21 cellular contexts compared by ENCODE assay signal in the genomic region with DNA sequence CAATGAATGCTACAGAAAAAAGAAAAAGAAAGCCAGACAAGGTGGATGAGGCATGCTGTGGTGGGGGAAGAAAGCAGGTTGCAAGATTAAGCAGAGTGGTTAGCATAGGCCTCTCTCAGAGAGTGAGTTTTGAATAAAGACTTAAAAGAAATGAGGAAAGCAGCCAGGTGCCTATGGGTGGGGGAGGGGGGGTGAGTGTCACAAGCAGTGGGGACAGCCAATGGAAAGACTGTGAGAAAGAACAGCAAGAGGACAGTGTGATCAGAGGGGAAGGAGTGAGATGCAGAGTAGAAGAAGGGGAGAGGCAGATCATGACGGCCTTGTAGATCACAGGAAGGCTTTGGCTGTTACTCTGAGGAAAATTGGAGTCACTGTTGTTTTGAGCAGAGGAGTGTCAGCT.
"Had no signal": no experiment of that assay in that cellular context is flagged by ENCODE, and none has a peak within 500 bp of the region (broad histone marks: within the 10 kb centered on the region; RNA-seq: fewer than 3 reads in every experiment).

No MANE protein-coding gene starts in this region.

- H3K36me3 Mint-ChIP-seq: IgD-negative memory B cell had no signal

- H3K9me3 ChIP-seq: SK-N-SH had no signal

- H3K4me3 ChIP-seq: K562 had no signal

- H3K27ac ChIP-seq: HL-60, KMS-11 had no signal

- H3K9ac ChIP-seq: KMS-11, SK-N-SH had no signal

- H3K4me1 Mint-ChIP-seq: IgD-negative memory B cell had no signal

- H3K27me3 Mint-ChIP-seq: IgD-negative memory B cell had no signal

- DNase-seq: Kasumi-1, MM.1S, NCI-H1092 treated with DMSO at 0.1 percent for 48 hours, NCI-H1436, NCI-H187, NCI-H2029, NCI-H2081 treated with DMSO at 0.1 percent for 48 hours, NCI-H2171, NCI-H226, NCI-H446, NCI-H510A, NCI-H524 treated with DMSO at 0.1 percent for 48 hours, NCI-H69, NCI-H774, RPMI8226, SHP77, SK-N-SH had no signal

- H3K27ac Mint-ChIP-seq: IgD-negative memory B cell had no signal

- ATAC-seq: K562 had no signal
